1 cellular context compared by ENCODE assay signal in genomic region chr13:38090913-38091312, GRCh38.
TF ChIP-seq lines count a peak whose summit lies in the region.

No MANE protein-coding gene starts in this region.

TF ChIP-seq in GM23338, 12 proteins besides CTCF, POLR2A, EP300 and RAD21 (continued from another document):
- TF ChIP-seq ETS1 (IDR thresholded peaks at IDR 0.05): no peak
- TF ChIP-seq EZH2phosphoT487 (IDR thresholded peaks at IDR 0.05; ENCODE audit: unreplicated experiment): no peak
- TF ChIP-seq, protein P1, sequence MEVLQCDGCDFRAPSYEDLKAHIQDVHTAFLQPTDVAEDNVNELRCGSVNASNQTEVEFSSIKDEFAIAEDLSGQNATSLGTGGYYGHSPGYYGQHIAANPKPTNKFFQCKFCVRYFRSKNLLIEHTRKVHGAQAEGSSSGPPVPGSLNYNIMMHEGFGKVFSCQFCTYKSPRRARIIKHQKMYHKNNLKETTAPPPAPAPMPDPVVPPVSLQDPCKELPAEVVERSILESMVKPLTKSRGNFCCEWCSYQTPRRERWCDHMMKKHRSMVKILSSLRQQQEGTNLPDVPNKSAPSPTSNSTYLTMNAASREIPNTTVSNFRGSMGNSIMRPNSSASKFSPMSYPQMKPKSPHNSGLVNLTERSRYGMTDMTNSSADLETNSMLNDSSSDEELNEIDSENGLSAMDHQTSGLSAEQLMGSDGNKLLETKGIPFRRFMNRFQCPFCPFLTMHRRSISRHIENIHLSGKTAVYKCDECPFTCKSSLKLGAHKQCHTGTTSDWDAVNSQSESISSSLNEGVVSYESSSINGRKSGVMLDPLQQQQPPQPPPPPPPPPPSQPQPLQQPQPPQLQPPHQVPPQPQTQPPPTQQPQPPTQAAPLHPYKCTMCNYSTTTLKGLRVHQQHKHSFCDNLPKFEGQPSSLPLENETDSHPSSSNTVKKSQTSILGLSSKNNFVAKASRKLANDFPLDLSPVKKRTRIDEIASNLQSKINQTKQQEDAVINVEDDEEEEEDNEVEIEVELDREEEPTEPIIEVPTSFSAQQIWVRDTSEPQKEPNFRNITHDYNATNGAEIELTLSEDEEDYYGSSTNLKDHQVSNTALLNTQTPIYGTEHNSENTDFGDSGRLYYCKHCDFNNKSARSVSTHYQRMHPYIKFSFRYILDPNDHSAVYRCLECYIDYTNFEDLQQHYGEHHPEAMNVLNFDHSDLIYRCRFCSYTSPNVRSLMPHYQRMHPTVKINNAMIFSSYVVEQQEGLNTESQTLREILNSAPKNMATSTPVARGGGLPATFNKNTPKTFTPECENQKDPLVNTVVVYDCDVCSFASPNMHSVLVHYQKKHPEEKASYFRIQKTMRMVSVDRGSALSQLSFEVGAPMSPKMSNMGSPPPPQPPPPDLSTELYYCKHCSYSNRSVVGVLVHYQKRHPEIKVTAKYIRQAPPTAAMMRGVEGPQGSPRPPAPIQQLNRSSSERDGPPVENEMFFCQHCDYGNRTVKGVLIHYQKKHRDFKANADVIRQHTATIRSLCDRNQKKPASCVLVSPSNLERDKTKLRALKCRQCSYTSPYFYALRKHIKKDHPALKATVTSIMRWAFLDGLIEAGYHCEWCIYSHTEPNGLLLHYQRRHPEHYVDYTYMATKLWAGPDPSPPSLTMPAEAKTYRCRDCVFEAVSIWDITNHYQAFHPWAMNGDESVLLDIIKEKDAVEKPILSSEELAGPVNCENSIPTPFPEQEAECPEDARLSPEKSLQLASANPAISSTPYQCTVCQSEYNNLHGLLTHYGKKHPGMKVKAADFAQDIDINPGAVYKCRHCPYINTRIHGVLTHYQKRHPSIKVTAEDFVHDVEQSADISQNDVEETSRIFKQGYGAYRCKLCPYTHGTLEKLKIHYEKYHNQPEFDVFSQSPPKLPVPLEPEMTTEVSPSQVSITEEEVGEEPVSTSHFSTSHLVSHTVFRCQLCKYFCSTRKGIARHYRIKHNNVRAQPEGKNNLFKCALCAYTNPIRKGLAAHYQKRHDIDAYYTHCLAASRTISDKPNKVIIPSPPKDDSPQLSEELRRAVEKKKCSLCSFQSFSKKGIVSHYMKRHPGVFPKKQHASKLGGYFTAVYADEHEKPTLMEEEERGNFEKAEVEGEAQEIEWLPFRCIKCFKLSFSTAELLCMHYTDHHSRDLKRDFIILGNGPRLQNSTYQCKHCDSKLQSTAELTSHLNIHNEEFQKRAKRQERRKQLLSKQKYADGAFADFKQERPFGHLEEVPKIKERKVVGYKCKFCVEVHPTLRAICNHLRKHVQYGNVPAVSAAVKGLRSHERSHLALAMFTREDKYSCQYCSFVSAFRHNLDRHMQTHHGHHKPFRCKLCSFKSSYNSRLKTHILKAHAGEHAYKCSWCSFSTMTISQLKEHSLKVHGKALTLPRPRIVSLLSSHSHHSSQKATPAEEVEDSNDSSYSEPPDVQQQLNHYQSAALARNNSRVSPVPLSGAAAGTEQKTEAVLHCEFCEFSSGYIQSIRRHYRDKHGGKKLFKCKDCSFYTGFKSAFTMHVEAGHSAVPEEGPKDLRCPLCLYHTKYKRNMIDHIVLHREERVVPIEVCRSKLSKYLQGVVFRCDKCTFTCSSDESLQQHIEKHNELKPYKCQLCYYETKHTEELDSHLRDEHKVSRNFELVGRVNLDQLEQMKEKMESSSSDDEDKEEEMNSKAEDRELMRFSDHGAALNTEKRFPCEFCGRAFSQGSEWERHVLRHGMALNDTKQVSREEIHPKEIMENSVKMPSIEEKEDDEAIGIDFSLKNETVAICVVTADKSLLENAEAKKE (CRISPR knock-in tag; IDR thresholded peaks at IDR 0.05): no peak
- TF ChIP-seq REST (IDR thresholded peaks at IDR 0.05; ENCODE audit: unreplicated experiment): no peak
- TF ChIP-seq ZNF114 (CRISPR knock-in tag; IDR thresholded peaks at IDR 0.05): no peak
